Comparison of ENCODE assay signal across 42 cellular contexts in the genomic region with DNA sequence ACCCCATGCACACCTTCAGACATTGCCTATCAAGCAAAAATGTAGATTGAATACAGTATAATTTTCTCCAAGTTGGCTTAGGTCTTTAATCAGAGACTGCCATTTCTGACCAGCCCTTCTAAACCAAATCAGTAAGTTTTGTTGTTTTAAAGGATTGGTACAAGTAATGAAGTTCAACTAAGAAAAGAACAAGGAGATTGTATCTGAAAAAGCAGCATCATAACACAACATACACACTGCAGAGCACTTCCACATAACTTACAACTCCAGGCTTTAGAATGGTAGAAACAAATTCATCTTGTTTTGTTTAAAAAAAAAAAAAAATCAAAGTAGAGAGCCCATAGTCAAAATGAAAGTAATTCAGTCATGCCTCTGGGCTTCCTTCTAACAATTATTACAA. TPM values are rescaled to one million over a fixed set of nuclear protein-coding genes. Genes with fewer than 3 reads are reported as not detected.
"Had no signal": no experiment of that assay in that cellular context is flagged by ENCODE, and none has a peak within 500 bp of the region (broad histone marks: within the 10 kb centered on the region; RNA-seq: fewer than 3 reads in every experiment).

No MANE protein-coding gene starts in this region.

- DNase-seq: activated effector memory CD4-positive, alpha-beta T cell treated with anti-CD3 and anti-CD28 coated beads, Interleukin-2, amount 50 U/mL, for 16 hours; activated effector memory CD4-positive, alpha-beta T cell treated with Interleukin-2 at 50 U/mL for 16 hours; activated gamma-delta T cell; activated gamma-delta T cell treated with Interleukin-2 at 50 U/mL for 16 hours; activated naive CD4-positive, alpha-beta T cell; activated naive CD4-positive, alpha-beta T cell treated with anti-CD3 and anti-CD28 coated beads for 36 hours; activated naive CD4-positive, alpha-beta T cell treated with anti-CD3 and anti-CD28 coated beads, Interleukin-2, amount 10 ng/mL, durations not matched to agents 7 days and 5 days; activated naive CD4-positive, alpha-beta T cell treated with anti-CD3 and anti-CD28 coated beads, Interleukin-2, amount 50 U/mL, for 16 hours; activated naive CD4-positive, alpha-beta T cell treated with Interleukin-2 at 50 U/mL for 16 hours; activated naive CD8-positive, alpha-beta T cell treated with anti-CD3 and anti-CD28 coated beads for 36 hours; activated naive CD8-positive, alpha-beta T cell treated with anti-CD3 and anti-CD28 coated beads, Interleukin-2, amount 10 ng/mL, durations not matched to agents 7 days and 5 days; activated naive CD8-positive, alpha-beta T cell treated with anti-CD3 and anti-CD28 coated beads, Interleukin-2, amount 50 U/mL, for 24 hours; activated T-cell treated with anti-CD3 and anti-CD28 coated beads, Interleukin-2, amount 50 U/mL, for 1 hour; activated T-cell treated with anti-CD3 and anti-CD28 coated beads, Interleukin-2, amount 50 U/mL, for 24 hours; activated T-cell treated with anti-CD3 and anti-CD28 coated beads, Interleukin-2, amount 50 U/mL, for 4 hours; activated T-cell treated with anti-CD3 and anti-CD28 coated beads, Interleukin-2, amount 50 U/mL, for 48 hours; activated T-cell treated with anti-CD3 and anti-CD28 coated beads, Interleukin-2, amount 50 U/mL, for 72 hours; adrenal gland; amniotic stem cell; amygdala; anterior cingulate cortex; aorta; body of pancreas; brain microvascular endothelial cell; caudate nucleus; central memory CD4-positive, alpha-beta T cell; cerebellar nuclear complex had no signal

- H3K27me3 Mint-ChIP-seq: activated naive CD8-positive, alpha-beta T cell; brain had no signal

- H3K4me3 Mint-ChIP-seq: activated naive CD4-positive, alpha-beta T cell treated with anti-CD3 and anti-CD28 coated beads for 36 hours; activated naive CD4-positive, alpha-beta T cell treated with anti-CD3 and anti-CD28 coated beads, Interleukin-2, amount 10 ng/mL, durations not matched to agents 7 days and 5 days; activated naive CD4-positive, alpha-beta T cell treated with anti-CD3 and anti-CD28 coated beads, Interleukin-2, amount 50 U/mL, for 24 hours; activated naive CD8-positive, alpha-beta T cell; activated naive CD8-positive, alpha-beta T cell treated with anti-CD3 and anti-CD28 coated beads for 36 hours; activated naive CD8-positive, alpha-beta T cell treated with anti-CD3 and anti-CD28 coated beads, Interleukin-2, amount 10 ng/mL, durations not matched to agents 7 days and 5 days; activated naive CD8-positive, alpha-beta T cell treated with anti-CD3 and anti-CD28 coated beads, Interleukin-2, amount 50 U/mL, for 24 hours; activated T-cell treated with anti-CD3 and anti-CD28 coated beads, Interleukin-2, amount 50 U/mL, for 24 hours; activated T-cell treated with anti-CD3 and anti-CD28 coated beads, Interleukin-2, amount 50 U/mL, for 4 hours; activated T-cell treated with anti-CD3 and anti-CD28 coated beads, Interleukin-2, amount 50 U/mL, for 72 hours; activated T-helper 1 cell treated with anti-CD3 and anti-CD28 coated beads, Interleukin-12 subunit alpha, Interleukin-12 subunit beta, Interleukin-2, Interleukin-4 antibody, amounts not matched to agents 30 ng/mL and 10 ng/mL and 1 ng/mL, durations not matched to agents 14 hours and 24 hours and 36 hours; activated T-helper 17 cell treated with anti-CD3 and anti-CD28 coated beads, Interleukin-2, amount 50 U/mL, for 72 hours; brain; central memory CD8-positive, alpha-beta T cell had no signal

- H3K4me3 ChIP-seq: adrenal gland, ascending aorta, body of pancreas, breast epithelium, cardiac muscle cell had no signal

- H3K36me3 ChIP-seq: adrenal gland, ascending aorta, brain microvascular endothelial cell, breast epithelium, cardiac muscle cell had no signal

- H3K9me3 Mint-ChIP-seq: activated naive CD4-positive, alpha-beta T cell treated with anti-CD3 and anti-CD28 coated beads for 36 hours; activated naive CD4-positive, alpha-beta T cell treated with anti-CD3 and anti-CD28 coated beads, Interleukin-2, amount 10 ng/mL, durations not matched to agents 7 days and 5 days; activated naive CD8-positive, alpha-beta T cell treated with anti-CD3 and anti-CD28 coated beads, Interleukin-2, amount 10 ng/mL, durations not matched to agents 7 days and 5 days; activated naive CD8-positive, alpha-beta T cell treated with anti-CD3 and anti-CD28 coated beads, Interleukin-2, amount 50 U/mL, for 24 hours; activated T-cell treated with anti-CD3 and anti-CD28 coated beads, Interleukin-2, amount 50 U/mL, for 24 hours; central memory CD8-positive, alpha-beta T cell had no signal

- H3K4me1 Mint-ChIP-seq: activated naive CD4-positive, alpha-beta T cell treated with anti-CD3 and anti-CD28 coated beads, Interleukin-2, amount 10 ng/mL, durations not matched to agents 7 days and 5 days; activated naive CD4-positive, alpha-beta T cell treated with anti-CD3 and anti-CD28 coated beads, Interleukin-2, amount 50 U/mL, for 24 hours; activated naive CD8-positive, alpha-beta T cell treated with anti-CD3 and anti-CD28 coated beads for 36 hours; activated naive CD8-positive, alpha-beta T cell treated with anti-CD3 and anti-CD28 coated beads, Interleukin-2, amount 10 ng/mL, durations not matched to agents 7 days and 5 days; activated naive CD8-positive, alpha-beta T cell treated with anti-CD3 and anti-CD28 coated beads, Interleukin-2, amount 50 U/mL, for 24 hours; activated T-helper 17 cell treated with anti-CD3 and anti-CD28 coated beads, Interleukin-2, amount 50 U/mL, for 72 hours; brain; central memory CD8-positive, alpha-beta T cell had no signal

- FAIRE-seq: astrocyte, bronchial epithelial cell had no signal

- H3K9me3 ChIP-seq: adrenal gland, ascending aorta, body of pancreas had no signal

- ATAC-seq: activated naive CD4-positive, alpha-beta T cell treated with anti-CD3 and anti-CD28 coated beads, Interleukin-2, amount 50 U/mL, for 72 hours; activated naive CD8-positive, alpha-beta T cell treated with anti-CD3 and anti-CD28 coated beads, Interleukin-2, amount 50 U/mL, for 24 hours; activated T-cell treated with anti-CD3 and anti-CD28 coated beads, Interleukin-2, amount 50 U/mL, for 4 hours; activated T-cell treated with anti-CD3 and anti-CD28 coated beads, Interleukin-2, amount 50 U/mL, for 72 hours; activated T-helper 17 cell treated with anti-CD3 and anti-CD28 coated beads, Interleukin-2, amount 50 U/mL, for 72 hours; body of pancreas had no signal

- H3K36me3 Mint-ChIP-seq: activated naive CD4-positive, alpha-beta T cell treated with anti-CD3 and anti-CD28 coated beads, Interleukin-2, amount 10 ng/mL, durations not matched to agents 7 days and 5 days; activated naive CD4-positive, alpha-beta T cell treated with anti-CD3 and anti-CD28 coated beads, Interleukin-2, amount 50 U/mL, for 24 hours; activated naive CD4-positive, alpha-beta T cell treated with anti-CD3 and anti-CD28 coated beads, Interleukin-2, amount 50 U/mL, for 72 hours; activated naive CD8-positive, alpha-beta T cell treated with anti-CD3 and anti-CD28 coated beads for 36 hours; activated naive CD8-positive, alpha-beta T cell treated with anti-CD3 and anti-CD28 coated beads, Interleukin-2, amount 10 ng/mL, durations not matched to agents 7 days and 5 days; brain had no signal

- H3K27me3 ChIP-seq: adrenal gland, ascending aorta, body of pancreas, brain microvascular endothelial cell, breast epithelium, cardiac muscle cell had no signal

- H3K4me1 ChIP-seq: adrenal gland, ascending aorta, body of pancreas, breast epithelium had no signal

- H3K27ac ChIP-seq: adrenal gland, ascending aorta, body of pancreas, brain microvascular endothelial cell, breast epithelium, cardiac muscle cell had no signal

- H3K27ac Mint-ChIP-seq: activated naive CD4-positive, alpha-beta T cell treated with anti-CD3 and anti-CD28 coated beads for 36 hours; activated naive CD4-positive, alpha-beta T cell treated with anti-CD3 and anti-CD28 coated beads, Interleukin-2, amount 10 ng/mL, durations not matched to agents 7 days and 5 days; activated naive CD4-positive, alpha-beta T cell treated with anti-CD3 and anti-CD28 coated beads, Interleukin-2, amount 50 U/mL, for 24 hours; activated naive CD4-positive, alpha-beta T cell treated with anti-CD3 and anti-CD28 coated beads, Interleukin-2, amount 50 U/mL, for 72 hours; activated naive CD8-positive, alpha-beta T cell; activated naive CD8-positive, alpha-beta T cell treated with anti-CD3 and anti-CD28 coated beads for 36 hours; activated naive CD8-positive, alpha-beta T cell treated with anti-CD3 and anti-CD28 coated beads, Interleukin-2, amount 10 ng/mL, durations not matched to agents 7 days and 5 days; activated naive CD8-positive, alpha-beta T cell treated with anti-CD3 and anti-CD28 coated beads, Interleukin-2, amount 50 U/mL, for 24 hours; activated T-cell treated with anti-CD3 and anti-CD28 coated beads, Interleukin-2, amount 50 U/mL, for 24 hours; activated T-cell treated with anti-CD3 and anti-CD28 coated beads, Interleukin-2, amount 50 U/mL, for 72 hours; activated T-helper 1 cell treated with anti-CD3 and anti-CD28 coated beads, Interleukin-12 subunit alpha, Interleukin-12 subunit beta, Interleukin-2, Interleukin-4 antibody, amounts not matched to agents 30 ng/mL and 10 ng/mL and 1 ng/mL, durations not matched to agents 14 hours and 24 hours and 36 hours; activated T-helper 17 cell treated with anti-CD3 and anti-CD28 coated beads, Interleukin-2, amount 50 U/mL, for 72 hours; brain had no signal

RNA-seq across cellular contexts. Expression of a gene that starts 16.1 kb away (rescaled TPM):
- total RNA-seq: activated naive CD4-positive, alpha-beta T cell treated with anti-CD3 and anti-CD28 coated beads for 36 hours; activated naive CD4-positive, alpha-beta T cell treated with anti-CD3 and anti-CD28 coated beads, Interleukin-2, amount 50 U/mL, for 72 hours; activated naive CD8-positive, alpha-beta T cell treated with anti-CD3 and anti-CD28 coated beads for 36 hours; activated naive CD8-positive, alpha-beta T cell treated with anti-CD3 and anti-CD28 coated beads, Interleukin-2, amount 10 ng/mL, durations not matched to agents 7 days and 5 days; activated T-cell treated with anti-CD3 and anti-CD28 coated beads, Interleukin-2, amount 50 U/mL, for 4 hours; activated T-cell treated with anti-CD3 and anti-CD28 coated beads, Interleukin-2, amount 50 U/mL, for 72 hours; activated T-helper 1 cell treated with anti-CD3 and anti-CD28 coated beads, Interleukin-12 subunit alpha, Interleukin-12 subunit beta, Interleukin-2, Interleukin-4 antibody, amounts not matched to agents 30 ng/mL and 10 ng/mL and 1 ng/mL, durations not matched to agents 14 hours and 24 hours and 36 hours; activated T-helper 17 cell treated with anti-CD3 and anti-CD28 coated beads, Interleukin-2, amount 50 U/mL, for 72 hours; adrenal gland; aorta; ascending aorta; astrocyte; body of pancreas; breast epithelium; bronchial epithelial cell; cardiac muscle cell; cerebellum; chondrocyte had no signal
- polyA plus RNA-seq: adrenal gland, aorta, cardiac muscle cell had no signal

RNA-seq across cellular contexts. Expression of a gene that starts 52.6 kb away (rescaled TPM):
- total RNA-seq: activated naive CD4-positive, alpha-beta T cell treated with anti-CD3 and anti-CD28 coated beads for 36 hours; activated naive CD4-positive, alpha-beta T cell treated with anti-CD3 and anti-CD28 coated beads, Interleukin-2, amount 50 U/mL, for 72 hours; activated naive CD8-positive, alpha-beta T cell treated with anti-CD3 and anti-CD28 coated beads for 36 hours; activated naive CD8-positive, alpha-beta T cell treated with anti-CD3 and anti-CD28 coated beads, Interleukin-2, amount 10 ng/mL, durations not matched to agents 7 days and 5 days; activated T-cell treated with anti-CD3 and anti-CD28 coated beads, Interleukin-2, amount 50 U/mL, for 4 hours; activated T-cell treated with anti-CD3 and anti-CD28 coated beads, Interleukin-2, amount 50 U/mL, for 72 hours; activated T-helper 1 cell treated with anti-CD3 and anti-CD28 coated beads, Interleukin-12 subunit alpha, Interleukin-12 subunit beta, Interleukin-2, Interleukin-4 antibody, amounts not matched to agents 30 ng/mL and 10 ng/mL and 1 ng/mL, durations not matched to agents 14 hours and 24 hours and 36 hours; activated T-helper 17 cell treated with anti-CD3 and anti-CD28 coated beads, Interleukin-2, amount 50 U/mL, for 72 hours; adrenal gland; ascending aorta; bronchial epithelial cell; cardiac muscle cell; cerebellum; chondrocyte had no signal
- polyA plus RNA-seq: aorta, cardiac muscle cell had no signal

RNA-seq across cellular contexts. Expression of a gene that starts 57.6 kb away (rescaled TPM):
- total RNA-seq: activated naive CD4-positive, alpha-beta T cell treated with anti-CD3 and anti-CD28 coated beads for 36 hours; activated naive CD4-positive, alpha-beta T cell treated with anti-CD3 and anti-CD28 coated beads, Interleukin-2, amount 50 U/mL, for 72 hours; activated naive CD8-positive, alpha-beta T cell treated with anti-CD3 and anti-CD28 coated beads for 36 hours; activated naive CD8-positive, alpha-beta T cell treated with anti-CD3 and anti-CD28 coated beads, Interleukin-2, amount 10 ng/mL, durations not matched to agents 7 days and 5 days; activated T-cell treated with anti-CD3 and anti-CD28 coated beads, Interleukin-2, amount 50 U/mL, for 4 hours; activated T-cell treated with anti-CD3 and anti-CD28 coated beads, Interleukin-2, amount 50 U/mL, for 72 hours; activated T-helper 1 cell treated with anti-CD3 and anti-CD28 coated beads, Interleukin-12 subunit alpha, Interleukin-12 subunit beta, Interleukin-2, Interleukin-4 antibody, amounts not matched to agents 30 ng/mL and 10 ng/mL and 1 ng/mL, durations not matched to agents 14 hours and 24 hours and 36 hours; activated T-helper 17 cell treated with anti-CD3 and anti-CD28 coated beads, Interleukin-2, amount 50 U/mL, for 72 hours; adrenal gland; aorta; ascending aorta; astrocyte; body of pancreas; breast epithelium; cardiac muscle cell; cerebellum; chondrocyte had no signal
- polyA plus RNA-seq: adipose tissue, adrenal gland, aorta had no signal
